Comparison of ENCODE assay signal across 8 cellular contexts in the genomic region with DNA sequence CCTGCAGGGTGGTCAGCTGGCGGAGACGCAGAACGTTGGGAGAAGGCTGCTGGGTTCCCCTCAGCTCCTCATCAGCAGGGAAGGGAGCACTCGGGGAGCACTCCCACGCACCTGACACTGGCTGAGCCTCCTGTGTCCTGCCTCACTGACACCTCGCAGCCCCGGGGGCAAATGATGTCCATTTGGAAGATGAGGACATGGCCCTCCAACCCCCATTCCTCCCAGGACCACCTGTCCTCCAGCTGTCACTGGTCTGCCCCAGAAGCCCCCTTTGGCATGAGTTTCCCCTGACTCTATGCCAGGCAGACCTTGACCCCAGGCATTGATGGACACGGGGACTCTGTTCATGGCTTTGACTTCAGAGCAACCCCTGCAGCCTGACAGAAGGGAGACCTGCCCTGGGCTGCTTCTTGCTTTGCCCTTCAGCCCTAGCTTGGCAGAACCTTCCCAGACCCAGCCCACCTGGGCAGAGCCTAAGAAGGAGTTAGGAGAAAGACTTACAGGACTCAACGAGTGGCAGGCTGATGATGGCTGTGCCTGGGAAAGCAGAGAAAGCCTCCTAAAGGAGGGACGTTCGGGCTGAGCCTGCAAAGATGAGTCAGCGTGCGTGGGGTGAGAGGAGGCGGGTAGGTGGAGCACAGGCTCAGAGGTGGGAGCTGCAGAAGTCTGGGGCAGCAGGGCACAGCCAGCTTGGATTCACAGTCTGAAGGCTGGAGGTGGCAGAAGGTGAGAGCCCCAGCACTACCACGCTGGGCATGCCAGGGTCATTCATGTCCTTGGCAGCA.
DNase-seq lines count a peak whose midpoint lies in the region; ATAC-seq and TF ChIP-seq lines count a peak whose summit lies in the region.

No MANE protein-coding gene starts in this region.

- H3K4me1 ChIP-seq in heart left ventricle (peaks cover 0 to 21% (median 12%) of the 10 kb centered on the region in 12 donors), gastroesophageal sphincter (peaks cover 0 to 22% (median 13%) of the 10 kb centered on the region in 3 donors)

- H3K4me3 ChIP-seq in heart left ventricle (peak overlapping the region in 1 of 12 donors; percentile 11), gastroesophageal sphincter (no peak overlapping the region)

- DNase-seq in heart left ventricle (peak in 2 of 5 donors; percentile 13 to 39), cardiac septum (ENCODE audit: low spot score) (no peak), HuH-7 (ENCODE audit: low spot score) (no peak), NCI-H1105 treated with DMSO at 0.1 percent for 48 hours (lab: John Stamatoyannopoulos, UW) (no peak)
- peak; percentile 64 for DNase-seq in activated CD8-positive, alpha-beta memory T cell treated with anti-CD3 and anti-CD28 coated beads for 24 hours
- DNase-seq in stimulated activated CD4-positive, alpha-beta T cell treated with anti-CD3 and anti-CD28 coated beads, Interleukin-1b, Interleukin-23, amount 100 ng/mL, for 4 hours (ENCODE audit: low read depth in 2 of 2): peak; percentile 43 to 45

- ATAC-seq in heart left ventricle (peak; percentile 16 to 39 (median 22)), gastroesophageal sphincter (peak; percentile 21), GM19397 (IDR thresholded peaks at IDR 0.05; ENCODE audit: unreplicated experiment) (no peak)

- TF ChIP-seq EP300 in gastroesophageal sphincter (IDR thresholded peaks at IDR 0.05): no peak

- no peak for TF ChIP-seq CTCF in heart left ventricle (IDR thresholded peaks at IDR 0.05)
- TF ChIP-seq CTCF in gastroesophageal sphincter (IDR thresholded peaks at IDR 0.05): no peak

- no peak overlapping the region for H3K27ac ChIP-seq in heart left ventricle
- H3K27ac ChIP-seq in gastroesophageal sphincter: no peak overlapping the region

- intact Hi-C loops in heart left ventricle (cut with DNase I) (loop anchor here in 2 of 10 donors (2.0 kb wide), 2 partner anchors 76 to 78 kb away; no protein-coding TSS in a partner anchor), cardiac septum (cut with DNase I) (no loop called here)

- no peaks in the 10 kb centered on the region for H3K36me3 ChIP-seq in heart left ventricle
- no peaks in the 10 kb centered on the region for H3K36me3 ChIP-seq in gastroesophageal sphincter

- WGBS in heart left ventricle, 4 donors: 37 to 45% (median 41%) methylated on average over 14 to 15 of the region's 15 CpGs
- WGBS in gastroesophageal sphincter (ENCODE audit: low coverage in 1 of 2), 2 donors: 2 to 32% methylated on average over 6 to 10 of the region's 15 CpGs

- H3K27me3 ChIP-seq in heart left ventricle (peaks cover 17 to 64% (median 36%) of the 10 kb centered on the region in 9 donors), gastroesophageal sphincter (peaks cover 77% of the 10 kb centered on the region)

- H3K9me3 ChIP-seq in heart left ventricle (no peaks in the 10 kb centered on the region), gastroesophageal sphincter (no peaks in the 10 kb centered on the region)

- TF ChIP-seq POLR2A in heart left ventricle (IDR thresholded peaks at IDR 0.05) (no peak), gastroesophageal sphincter (IDR thresholded peaks at IDR 0.05) (no peak)

Comparison
In these comparisons a context has a peak if more than half of its experiments do, and no peak if none do; other contexts are left out.
1. DNase-seq: peak in activated CD8-positive, alpha-beta memory T cell treated with anti-CD3 and anti-CD28 coated beads for 24 hours (single experiment) and stimulated activated CD4-positive, alpha-beta T cell treated with anti-CD3 and anti-CD28 coated beads, Interleukin-1b, Interleukin-23, amount 100 ng/mL, for 4 hours (2 of 2); none in cardiac septum (single experiment), HuH-7 (single experiment) and NCI-H1105 treated with DMSO at 0.1 percent for 48 hours (single experiment).